In the genomic region with DNA sequence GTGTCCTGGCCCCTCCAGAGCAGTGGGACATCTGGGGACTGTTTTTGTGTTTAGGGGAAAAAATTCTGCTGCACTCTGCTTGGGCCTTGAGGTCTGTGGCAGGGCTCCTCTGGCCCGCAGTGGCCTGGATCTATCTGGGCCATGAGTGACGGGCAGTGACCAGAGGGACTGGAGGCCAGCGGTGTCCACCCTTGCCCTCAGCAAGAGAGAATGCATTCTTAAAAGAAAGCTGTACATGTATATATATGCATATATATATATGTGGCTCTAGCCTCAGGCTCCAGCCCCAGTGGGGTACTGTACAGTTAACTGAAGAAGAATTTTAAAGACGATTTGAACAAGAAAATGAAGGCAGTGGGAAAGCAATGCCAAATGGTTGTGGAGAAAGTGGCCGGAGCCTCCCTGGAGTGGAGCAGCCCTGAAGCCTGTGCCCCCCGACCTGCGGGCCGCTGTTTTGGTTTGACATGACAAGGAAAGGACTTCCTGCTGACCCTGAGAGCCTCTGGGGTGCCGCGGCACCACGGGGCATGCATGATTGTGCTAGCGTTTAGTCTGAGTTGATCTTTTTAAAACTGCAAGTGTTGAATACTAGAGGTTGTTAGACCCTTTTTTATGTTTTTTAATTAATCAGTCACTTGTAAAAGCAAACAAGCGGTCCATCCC, we compare ENCODE assay signal across 18 cellular contexts. TPM values are rescaled to one million over a fixed set of nuclear protein-coding genes. Genes with fewer than 3 reads are reported as not detected.
DNase-seq lines count a peak whose midpoint lies in the region; ATAC-seq, FAIRE-seq and TF ChIP-seq lines count a peak whose summit lies in the region.
"Had no signal": no experiment of that assay in that cellular context is flagged by ENCODE, and none has a peak within 500 bp of the region (broad histone marks: within the 10 kb centered on the region; RNA-seq: fewer than 3 reads in every experiment).

No MANE protein-coding gene starts in this region.

- H4K20me1 ChIP-seq in astrocyte (ENCODE audit: insufficient read depth, low read length) = peaks cover 6% of the 10 kb centered on the region

- no peak for FAIRE-seq in astrocyte (lab: Jason Lieb, UNC)

- H3K9me3 Mint-ChIP-seq in Caco-2 (ENCODE audit: unreplicated experiment) (no peaks in the 10 kb centered on the region), astrocyte (ENCODE audit: unreplicated experiment) (no peaks in the 10 kb centered on the region), osteocyte (ENCODE audit: unreplicated experiment) (no peaks in the 10 kb centered on the region)
- H3K9me3 Mint-ChIP-seq in activated T-helper 17 cell treated with anti-CD3 and anti-CD28 coated beads, Interleukin-2, amount 50 U/mL, for 72 hours = no peaks in the 10 kb centered on the region
- H3K9me3 Mint-ChIP-seq: activated CD4-positive, alpha-beta memory T cell treated with anti-CD3 and anti-CD28 coated beads, Interleukin-2, amount 10 ng/mL, durations not matched to agents 7 days and 5 days; activated naive CD4-positive, alpha-beta T cell treated with anti-CD3 and anti-CD28 coated beads, Interleukin-2, amount 50 U/mL, for 24 hours; activated T-cell treated with anti-CD3 and anti-CD28 coated beads, Interleukin-2, amount 50 U/mL, for 4 hours; naive thymus-derived CD8-positive, alpha-beta T cell had no signal

- H3K4me3 Mint-ChIP-seq in Caco-2 (ENCODE audit: unreplicated experiment) (no peak overlapping the region), astrocyte (ENCODE audit: unreplicated experiment) (no peak overlapping the region), osteocyte (ENCODE audit: unreplicated experiment) (no peak overlapping the region)
- H3K4me3 Mint-ChIP-seq in activated T-helper 17 cell treated with anti-CD3 and anti-CD28 coated beads, Interleukin-2, amount 50 U/mL, for 72 hours = no peak overlapping the region
- H3K4me3 Mint-ChIP-seq: activated CD4-positive, alpha-beta memory T cell treated with anti-CD3 and anti-CD28 coated beads, Interleukin-2, amount 10 ng/mL, durations not matched to agents 7 days and 5 days; activated naive CD4-positive, alpha-beta T cell treated with anti-CD3 and anti-CD28 coated beads, Interleukin-2, amount 50 U/mL, for 24 hours; activated T-cell treated with anti-CD3 and anti-CD28 coated beads, Interleukin-2, amount 50 U/mL, for 4 hours; naive thymus-derived CD8-positive, alpha-beta T cell had no signal

- POLR2A ChIA-PET in Caco-2 (lab: Charles Lee) = no interaction called here

- H3K4me3 ChIP-seq in Caco-2 (ENCODE audit: low read depth, low read length) (no peak overlapping the region), astrocyte (ENCODE audit: insufficient read depth, low read depth, low read length) (no peak overlapping the region)
- H3K4me3 ChIP-seq: dorsolateral prefrontal cortex, esophagus muscularis mucosa, SJCRH30, thyroid gland had no signal

- no peaks in the 10 kb centered on the region for H3K27me3 ChIP-seq in Caco-2 (replicated peaks; ENCODE audit: control insufficient read depth, insufficient read depth, low read length)
- no peaks in the 10 kb centered on the region for H3K27me3 ChIP-seq in astrocyte (ENCODE audit: insufficient read depth, low read length)
- H3K27me3 ChIP-seq: dorsolateral prefrontal cortex, esophagus muscularis mucosa, SJCRH30, thyroid gland had no signal

- CTCF ChIA-PET in Caco-2 (lab: Charles Lee) = no interaction called here

- H2AFZ ChIP-seq in astrocyte (ENCODE audit: low read depth, low read length) = no peak overlapping the region

- H3K27ac Mint-ChIP-seq in Caco-2 (ENCODE audit: unreplicated experiment) (no peak overlapping the region), astrocyte (ENCODE audit: unreplicated experiment) (no peak overlapping the region), osteocyte (ENCODE audit: unreplicated experiment) (peak overlapping the region; percentile 66)
- H3K27ac Mint-ChIP-seq in activated T-helper 17 cell treated with anti-CD3 and anti-CD28 coated beads, Interleukin-2, amount 50 U/mL, for 72 hours = no peak overlapping the region
- H3K27ac Mint-ChIP-seq: activated CD4-positive, alpha-beta memory T cell treated with anti-CD3 and anti-CD28 coated beads, Interleukin-2, amount 10 ng/mL, durations not matched to agents 7 days and 5 days; activated naive CD4-positive, alpha-beta T cell treated with anti-CD3 and anti-CD28 coated beads, Interleukin-2, amount 50 U/mL, for 24 hours had no signal

- H3K9me3 ChIP-seq in Caco-2 = no peaks in the 10 kb centered on the region
- H3K9me3 ChIP-seq in astrocyte (ENCODE audit: insufficient read depth, low read depth, low read length) = no peaks in the 10 kb centered on the region
- H3K9me3 ChIP-seq: esophagus muscularis mucosa, SJCRH30, thyroid gland had no signal

- H3K36me3 Mint-ChIP-seq in Caco-2 (ENCODE audit: insufficient read depth, unreplicated experiment) = peaks cover 56% of the 10 kb centered on the region
- peaks cover 3% of the 10 kb centered on the region for H3K36me3 Mint-ChIP-seq in astrocyte (ENCODE audit: low read depth, unreplicated experiment)
- H3K36me3 Mint-ChIP-seq in osteocyte (ENCODE audit: unreplicated experiment) = peaks cover 19% of the 10 kb centered on the region
- peaks cover 10% of the 10 kb centered on the region for H3K36me3 Mint-ChIP-seq in activated T-helper 17 cell treated with anti-CD3 and anti-CD28 coated beads, Interleukin-2, amount 50 U/mL, for 72 hours (ENCODE audit: low read depth)
- H3K36me3 Mint-ChIP-seq: activated naive CD4-positive, alpha-beta T cell treated with anti-CD3 and anti-CD28 coated beads, Interleukin-2, amount 50 U/mL, for 24 hours had no signal

- H3K9ac ChIP-seq in astrocyte (ENCODE audit: low read length) = no peak overlapping the region

- H3K27ac ChIP-seq in astrocyte (ENCODE audit: low read depth, low read length) = no peak overlapping the region
- H3K27ac ChIP-seq: SJCRH30 had no signal

- H3K36me3 ChIP-seq in Caco-2 (ENCODE audit: control insufficient read depth, insufficient read depth, low read length) = no peaks in the 10 kb centered on the region
- H3K36me3 ChIP-seq in astrocyte (ENCODE audit: insufficient read depth, low read length) = peaks cover 6% of the 10 kb centered on the region

- BruUV-seq in Caco-2 (replicated peaks; lab: Mats Ljungman, UMichigan) = TSS peak; percentile 43

- H3K4me1 ChIP-seq in Caco-2 = no peaks in the 10 kb centered on the region
- H3K4me1 ChIP-seq in astrocyte (ENCODE audit: insufficient read depth, low read length) = peaks cover 9% of the 10 kb centered on the region
- H3K4me1 ChIP-seq: SJCRH30 had no signal

- no peaks in the 10 kb centered on the region for H3K4me1 Mint-ChIP-seq in Caco-2 (ENCODE audit: low read depth, unreplicated experiment)
- H3K4me1 Mint-ChIP-seq in astrocyte (ENCODE audit: low read depth, unreplicated experiment) = no peaks in the 10 kb centered on the region
- peaks cover 21% of the 10 kb centered on the region for H3K4me1 Mint-ChIP-seq in osteocyte (ENCODE audit: unreplicated experiment)
- H3K4me1 Mint-ChIP-seq in activated T-helper 17 cell treated with anti-CD3 and anti-CD28 coated beads, Interleukin-2, amount 50 U/mL, for 72 hours = no peaks in the 10 kb centered on the region
- H3K4me1 Mint-ChIP-seq: activated CD4-positive, alpha-beta memory T cell treated with anti-CD3 and anti-CD28 coated beads, Interleukin-2, amount 10 ng/mL, durations not matched to agents 7 days and 5 days; activated naive CD4-positive, alpha-beta T cell treated with anti-CD3 and anti-CD28 coated beads, Interleukin-2, amount 50 U/mL, for 24 hours had no signal

- H3K79me2 ChIP-seq in astrocyte (ENCODE audit: insufficient read depth, low read length) = no peaks in the 10 kb centered on the region

- no peak for DNase-seq in Caco-2
- DNase-seq in astrocyte (ENCODE audit: low read depth) = no peak
- DNase-seq in left cardiac atrium = peak; percentile 13
- DNase-seq in osteocyte (ENCODE audit: extremely low spot score, unreplicated experiment) = no peak
- DNase-seq in epidermal melanocyte (ENCODE audit: insufficient read length, low spot score) = no peak
- DNase-seq: activated CD4-positive, alpha-beta memory T cell treated with anti-CD3 and anti-CD28 coated beads, Interleukin-2, amount 10 ng/mL, durations not matched to agents 7 days and 5 days; activated T-cell treated with anti-CD3 and anti-CD28 coated beads, Interleukin-2, amount 50 U/mL, for 4 hours; NCI-H187 treated with DMSO at 0.1 percent for 48 hours; NCI-H446 treated with DMSO at 0.1 percent for 48 hours; SJCRH30 had no signal

- ATAC-seq in left cardiac atrium (no peak), HG02678 (IDR thresholded peaks at IDR 0.05; ENCODE audit: unreplicated experiment) (no peak), HG02970 (IDR thresholded peaks at IDR 0.05; ENCODE audit: low FRiP score, unreplicated experiment) (no peak)
- no peak for ATAC-seq in activated T-helper 17 cell treated with anti-CD3 and anti-CD28 coated beads, Interleukin-2, amount 50 U/mL, for 72 hours (replicated peaks)
- ATAC-seq: activated T-cell treated with anti-CD3 and anti-CD28 coated beads, Interleukin-2, amount 50 U/mL, for 4 hours; naive thymus-derived CD8-positive, alpha-beta T cell had no signal

- TF ChIP-seq CTCF in Caco-2 (IDR thresholded peaks at IDR 0.05; ENCODE audit: insufficient read depth in 1 of 2, low read depth in 1 of 2, low read length in 1 of 2, severe bottlenecking in 1 of 2, unreplicated experiment in 1 of 2) (no peak), astrocyte (IDR thresholded peaks at IDR 0.05; ENCODE audit: insufficient read depth, low read depth, low read length) (no peak), osteocyte (IDR thresholded peaks at IDR 0.05) (no peak)

- H3K27me3 Mint-ChIP-seq in Caco-2 (ENCODE audit: insufficient read depth, unreplicated experiment) = no peaks in the 10 kb centered on the region
- H3K27me3 Mint-ChIP-seq in astrocyte (ENCODE audit: low read depth, unreplicated experiment) = peaks cover 2% of the 10 kb centered on the region
- no peaks in the 10 kb centered on the region for H3K27me3 Mint-ChIP-seq in osteocyte (ENCODE audit: unreplicated experiment)
- no peaks in the 10 kb centered on the region for H3K27me3 Mint-ChIP-seq in activated T-helper 17 cell treated with anti-CD3 and anti-CD28 coated beads, Interleukin-2, amount 50 U/mL, for 72 hours
- H3K27me3 Mint-ChIP-seq: activated CD4-positive, alpha-beta memory T cell treated with anti-CD3 and anti-CD28 coated beads, Interleukin-2, amount 10 ng/mL, durations not matched to agents 7 days and 5 days; activated naive CD4-positive, alpha-beta T cell treated with anti-CD3 and anti-CD28 coated beads, Interleukin-2, amount 50 U/mL, for 24 hours had no signal

- peak overlapping the region; percentile 23 for H3K4me2 ChIP-seq in astrocyte (ENCODE audit: low read length)

- intact Hi-C loops in Caco-2 (cut with micrococcal nuclease; ENCODE audit: unreplicated experiment) = no loop called here
- intact Hi-C loops in left cardiac atrium (cut with DNase I) = no loop called here

RNA-seq across cellular contexts. Expression of a gene that starts 52.2 kb away (rescaled TPM):
- total RNA-seq in Caco-2 (2022) (92.4 and 95.1 TPM in 2 replicates), astrocyte (63.3 and 64.3 TPM in 2 replicates), left cardiac atrium (10 to 100 TPM; 18.6 to 20.4 TPM), osteocyte (60.5 and 65.5 TPM in 2 replicates)
- 1 to 10 TPM; 7.1 to 9.3 TPM for total RNA-seq in activated T-helper 17 cell treated with anti-CD3 and anti-CD28 coated beads, Interleukin-2, amount 50 U/mL, for 72 hours
